Comparison of ENCODE assay signal across 23 cellular contexts in the genomic region with DNA sequence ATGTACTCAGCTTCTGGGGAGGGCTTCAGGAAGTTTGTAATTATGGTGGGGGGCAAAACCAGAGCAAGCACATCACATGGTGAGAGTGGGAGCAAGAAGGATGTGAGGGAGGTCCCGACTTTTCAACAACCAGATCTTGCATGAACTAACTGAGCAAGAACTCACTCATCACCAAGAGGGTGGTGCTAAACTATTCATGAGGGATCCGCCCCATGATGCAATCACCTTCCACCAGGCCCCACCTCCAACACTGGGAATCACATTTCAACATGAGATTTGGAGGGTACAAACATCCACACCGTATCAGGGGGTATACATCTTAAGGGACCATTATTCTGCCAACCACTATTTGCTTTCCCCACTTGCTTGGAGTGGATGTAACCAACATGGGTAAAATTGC.
"Had no signal": no experiment of that assay in that cellular context is flagged by ENCODE, and none has a peak within 500 bp of the region (broad histone marks: within the 10 kb centered on the region; RNA-seq: fewer than 3 reads in every experiment).

No MANE protein-coding gene starts in this region.

- H3K9me3 Mint-ChIP-seq: T-cell had no signal

- H3K27ac Mint-ChIP-seq: T-cell had no signal

- DNase-seq: Karpas-422, KG1, MM.1S, NCI-H1092 treated with DMSO at 0.1 percent for 48 hours, NCI-H1436, NCI-H187, NCI-H2029, NCI-H2081 treated with DMSO at 0.1 percent for 48 hours, NCI-H2171, NCI-H226, NCI-H446, NCI-H510A, NCI-H524 treated with DMSO at 0.1 percent for 48 hours, NCI-H69, NCI-H774, RPMI8226, SHP77, SK-N-SH, SW 1271, T-cell had no signal

- H3K27ac ChIP-seq: HL-60 had no signal

- H3K9me3 ChIP-seq: SK-N-SH had no signal

- H3K4me3 Mint-ChIP-seq: T-cell had no signal

- H3K9me2 ChIP-seq: SK-N-SH had no signal

- H3K36me3 Mint-ChIP-seq: T-cell had no signal

- H3K4me2 ChIP-seq: SK-N-SH had no signal

- ATAC-seq: T-cell had no signal

- H3K9ac ChIP-seq: SK-N-SH had no signal

- FAIRE-seq: HTR-8/SVneo, RCC 7860 had no signal
